Comparison of ENCODE assay signal across 1 cellular context in genomic region chr2:48175656-48176055, GRCh38.
TF ChIP-seq lines count a peak whose summit lies in the region.

No MANE protein-coding gene starts in this region.

TF ChIP-seq in IMR-90, 13 proteins besides CTCF, POLR2A, EP300 and RAD21:
- TF ChIP-seq ELK1 (IDR thresholded peaks at IDR 0.05; ENCODE audit: borderline replicate concordance, low read depth, low read length) (no peak), RCOR1 (IDR thresholded peaks at IDR 0.05; ENCODE audit: insufficient replicate concordance, low read length) (no peak), MXI1 (IDR thresholded peaks at IDR 0.05; ENCODE audit: borderline replicate concordance, low read depth, low read length) (no peak), MAZ (IDR thresholded peaks at IDR 0.05; ENCODE audit: borderline replicate concordance, low read depth, low read length) (no peak), MAFK (IDR thresholded peaks at IDR 0.05; ENCODE audit: low read depth, low read length) (no peak), CHD1 (IDR thresholded peaks at IDR 0.05; ENCODE audit: low read depth, low read length) (no peak), USF2 (IDR thresholded peaks at IDR 0.05; ENCODE audit: low read depth, low read length) (no peak), NFE2L2 (IDR thresholded peaks at IDR 0.05; ENCODE audit: low read depth, low read length) (no peak), FOS (IDR thresholded peaks at IDR 0.05; ENCODE audit: low read depth, low read length) (no peak)
